1 cellular context compared by ENCODE assay signal in the genomic region with DNA sequence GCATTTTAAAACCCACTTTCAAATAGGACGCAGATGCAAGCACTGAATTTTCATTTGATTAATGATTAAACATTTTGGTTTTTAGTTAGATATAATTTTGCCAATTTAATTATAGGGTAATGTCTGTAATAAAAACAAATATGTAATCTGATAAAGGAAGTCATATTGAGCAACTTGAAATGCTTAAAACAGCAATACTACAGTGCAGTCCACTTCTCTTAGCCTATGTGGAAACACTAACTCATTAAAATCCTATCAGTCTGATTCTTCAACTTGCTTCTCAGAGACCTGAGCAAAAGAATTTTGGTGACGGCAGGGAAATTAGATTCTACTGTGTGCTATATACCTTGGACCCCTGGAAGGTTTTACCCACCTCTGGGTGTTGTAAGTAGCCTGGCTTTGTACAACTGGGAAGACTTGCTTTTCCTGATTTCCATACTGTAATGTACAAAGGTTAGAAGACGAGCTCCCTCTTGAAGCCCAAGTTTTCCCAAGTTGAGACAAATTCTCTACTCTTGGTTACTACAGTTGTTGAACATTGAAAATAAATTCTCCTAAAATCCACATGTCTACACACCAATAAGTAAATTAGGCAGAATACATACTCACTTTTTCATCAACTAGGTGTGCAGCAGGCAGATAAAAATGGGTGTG.
TF ChIP-seq lines count a peak whose summit lies in the region.

No MANE protein-coding gene starts in this region.

TF ChIP-seq in IMR-90, 13 proteins besides CTCF, POLR2A, EP300 and RAD21 (continued from another document):
- peak; percentile 72 for TF ChIP-seq CEBPB (IDR thresholded peaks at IDR 0.05; ENCODE audit: low read depth, low read length)
